Comparison of ENCODE assay signal across 13 cellular contexts in the genomic region with DNA sequence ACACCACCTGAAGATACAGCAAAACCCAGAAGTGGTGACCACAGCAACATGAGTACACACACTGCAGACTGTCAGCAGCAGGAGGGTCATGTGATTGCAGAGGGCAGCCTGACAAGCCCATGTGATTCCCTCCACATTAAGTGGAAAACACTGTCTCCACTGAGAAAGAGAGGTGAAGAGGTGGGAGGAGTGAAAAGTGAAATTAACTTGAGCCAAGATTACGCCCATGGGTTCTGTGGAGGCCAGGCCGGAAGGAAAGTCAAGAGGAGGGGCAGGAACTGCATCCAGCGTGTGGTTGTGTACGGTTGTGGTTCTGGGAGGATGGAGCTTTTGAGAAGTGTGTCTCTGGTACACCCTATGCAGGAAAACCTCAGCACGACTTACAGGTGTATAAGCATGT.
DNase-seq lines count a peak whose midpoint lies in the region; ATAC-seq lines count a peak whose summit lies in the region.
"Had no signal": no experiment of that assay in that cellular context is flagged by ENCODE, and none has a peak within 500 bp of the region (broad histone marks: within the 10 kb centered on the region; RNA-seq: fewer than 3 reads in every experiment).

No MANE protein-coding gene starts in this region.

- no peaks in the 10 kb centered on the region for H3K36me3 Mint-ChIP-seq in T-cell
- H3K36me3 Mint-ChIP-seq: mesothelial cell of epicardium, type B pancreatic cell had no signal

- peaks cover 75 to 91% (median 82%) of the 10 kb centered on the region in 3 donors for H3K4me1 Mint-ChIP-seq in T-cell

- H3K4me3 Mint-ChIP-seq in T-cell = peak overlapping the region; percentile 13 to 71 (median 28)
- H3K4me3 Mint-ChIP-seq: mesothelial cell of epicardium, type B pancreatic cell had no signal

- CTCF ChIA-PET in T-cell (lab: Charles Lee) = interaction anchor here in 1 of 2 donors (0.8 kb wide), 1 partner anchor 143 kb away, joined by 3 read pairs; no protein-coding TSS in a partner anchor

- peak; percentile 20 for DNase-seq in activated gamma-delta T cell treated with Interleukin-2 at 50 U/mL for 16 hours
- no peak for DNase-seq in activated gamma-delta T cell (lab: John Stamatoyannopoulos, UW)
- peak in 15 of 34 experiments; percentile 9 to 43 (median 19) for DNase-seq in T-cell
- peak; percentile 31 for DNase-seq in stimulated activated naive CD8-positive, alpha-beta T cell treated with anti-CD3 and anti-CD28 coated beads, Interleukin-15, Interleukin-2, amounts not matched to agents 100 U/mL and 50 U/mL, for 24 hours
- no peak for DNase-seq in SIG-M5 (lab: John Stamatoyannopoulos, UW)
- DNase-seq in OCI-M1 (lab: John Stamatoyannopoulos, UW) = no peak
- DNase-seq: BE2C, glutamatergic neuron, NCI-H1105 had no signal

- H3K27ac Mint-ChIP-seq in T-cell = peak overlapping the region; percentile 62 to 68
- H3K27ac Mint-ChIP-seq: mesothelial cell of epicardium, type B pancreatic cell had no signal

- H3K9me3 Mint-ChIP-seq in T-cell = peaks cover 0 to 6% (median 0%) of the 10 kb centered on the region in 3 donors
- H3K9me3 Mint-ChIP-seq: mesothelial cell of epicardium, type B pancreatic cell had no signal

- POLR2A ChIA-PET in T-cell (lab: Charles Lee) = no interaction called here

- no peaks in the 10 kb centered on the region for H3K27me3 Mint-ChIP-seq in T-cell

- peak; percentile 65 to 82 (median 78) for ATAC-seq in T-cell (replicated peaks in 1 of 4)
- peak; percentile 10 for ATAC-seq in esophagus mucosa
- ATAC-seq in stimulated activated naive CD8-positive, alpha-beta T cell treated with anti-CD3 and anti-CD28 coated beads, Interleukin-15, Interleukin-2, amounts not matched to agents 100 U/mL and 50 U/mL, for 24 hours = peak; percentile 69
- no peak for ATAC-seq in GM18861 (IDR thresholded peaks at IDR 0.05; ENCODE audit: unreplicated experiment)

Comparison
In these comparisons a context has a peak if more than half of its experiments do, and no peak if none do; other contexts are left out.
1. DNase-seq: peak in activated gamma-delta T cell treated with Interleukin-2 at 50 U/mL for 16 hours (single experiment) and stimulated activated naive CD8-positive, alpha-beta T cell treated with anti-CD3 and anti-CD28 coated beads, Interleukin-15, Interleukin-2, amounts not matched to agents 100 U/mL and 50 U/mL, for 24 hours (single experiment); none in activated gamma-delta T cell (single experiment), SIG-M5 (single experiment) and OCI-M1 (single experiment).